8 cellular contexts compared by ENCODE assay signal in the genomic region with DNA sequence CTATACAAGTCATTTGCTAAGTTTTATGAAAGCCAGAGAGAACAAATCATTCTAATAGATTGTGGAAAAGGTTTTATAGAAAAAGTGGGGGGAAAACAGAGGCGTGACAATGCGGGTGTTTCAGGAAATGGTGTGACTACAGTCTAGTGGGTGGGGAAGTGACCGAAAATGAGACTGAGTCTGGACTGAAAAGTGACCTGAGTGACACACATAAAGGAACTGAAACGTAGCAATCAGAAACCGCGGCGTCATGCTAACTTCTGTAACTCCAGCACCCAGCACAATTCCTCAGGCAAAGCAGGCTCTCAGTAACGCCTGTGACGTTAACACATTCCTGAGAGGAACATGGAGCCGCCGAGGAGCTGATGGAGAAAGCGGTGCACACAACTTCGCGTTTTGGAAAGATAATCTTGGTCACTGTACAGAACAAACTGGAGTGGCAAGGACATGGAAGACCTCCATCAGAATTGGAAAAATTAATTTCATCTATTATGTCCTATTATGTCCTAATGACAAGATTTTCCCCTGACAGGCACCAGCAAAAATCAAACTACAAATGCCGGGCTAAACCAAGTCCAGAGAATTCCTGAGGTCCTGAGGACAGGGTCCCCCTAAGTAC. TPM values are rescaled to one million over a fixed set of nuclear protein-coding genes. Genes with fewer than 3 reads are reported as not detected.
A peak's percentile ranks its signal among the peaks of the same experiment; 100 is the strongest.
DNase-seq lines count a peak whose midpoint lies in the region; ATAC-seq lines count a peak whose summit lies in the region.

No MANE protein-coding gene starts in this region.

- DNase-seq in activated effector memory CD4-positive, alpha-beta T cell treated with anti-CD3 and anti-CD28 coated beads, Interleukin-2, amount 50 U/mL, for 16 hours = peak; percentile 83
- DNase-seq in activated effector memory CD4-positive, alpha-beta T cell treated with Interleukin-2 at 50 U/mL for 16 hours = no peak
- DNase-seq in activated CD8-positive, alpha-beta memory T cell treated with anti-CD3 and anti-CD28 coated beads, Interleukin-2, amount 50 U/mL, for 24 hours (ENCODE audit: extremely low read depth) = peak; percentile 45
- DNase-seq in lung microvascular endothelial cell (ENCODE audit: low read depth in 2 of 2) = peak; percentile 36 to 69
- no peak for DNase-seq in putamen (ENCODE audit: low spot score)
- no peak for DNase-seq in G401 (ENCODE audit: low spot score)
- no peak for DNase-seq in NCI-H1417 (lab: John Stamatoyannopoulos, UW)

- in situ Hi-C loops in G401 (cut with HindIII; ENCODE audit: low sequenced_read_pairs) = no loop called here

- ATAC-seq in HG03108 (IDR thresholded peaks at IDR 0.05; ENCODE audit: unreplicated experiment) = peak; percentile 81

RNA-seq across cellular contexts. Expression of a gene that starts 1.4 kb away (rescaled TPM):
- total RNA-seq in lung microvascular endothelial cell = 0.40 and 1.3 TPM in 2 replicates
- 0.07 and 0.31 TPM in 2 replicates for total RNA-seq in G401 (2014; rRNA removed; shearing (Covaris generic))

Comparison
In these comparisons a context has a peak if more than half of its experiments do, and no peak if none do; other contexts are left out.
1. DNase-seq: peak in activated effector memory CD4-positive, alpha-beta T cell treated with anti-CD3 and anti-CD28 coated beads, Interleukin-2, amount 50 U/mL, for 16 hours (single experiment), activated CD8-positive, alpha-beta memory T cell treated with anti-CD3 and anti-CD28 coated beads, Interleukin-2, amount 50 U/mL, for 24 hours (single experiment) and lung microvascular endothelial cell (2 of 2); none in activated effector memory CD4-positive, alpha-beta T cell treated with Interleukin-2 at 50 U/mL for 16 hours (single experiment), putamen (single experiment), G401 (single experiment) and NCI-H1417 (0 of 3).